20 cellular contexts compared by ENCODE assay signal in genomic region chr3:50169858-50170257, GRCh38. TPM values are rescaled to one million over a fixed set of nuclear protein-coding genes. Genes with fewer than 3 reads are reported as not detected.
DNase-seq lines count a peak whose midpoint lies in the region; ATAC-seq and TF ChIP-seq lines count a peak whose summit lies in the region.
"Had no signal": no experiment of that assay in that cellular context is flagged by ENCODE, and none has a peak within 500 bp of the region (broad histone marks: within the 10 kb centered on the region; RNA-seq: fewer than 3 reads in every experiment).

No MANE protein-coding gene starts in this region.

- peaks cover 80% of the 10 kb centered on the region for H3K4me1 ChIP-seq in Panc1 (ENCODE audit: control insufficient read depth, insufficient read depth, low read length)
- peaks cover 86 to 88% of the 10 kb centered on the region in 2 donors for H3K4me1 ChIP-seq in duodenal mucosa (ENCODE audit: control insufficient read depth in 1 of 2, insufficient read depth in 2 of 2, low read length in 2 of 2)
- peaks cover 23 to 26% of the 10 kb centered on the region in 2 donors for H3K4me1 ChIP-seq in muscle layer of duodenum (ENCODE audit: control insufficient read depth in 1 of 2, insufficient read depth in 2 of 2, low read length in 2 of 2)
- peaks cover 45 to 76% of the 10 kb centered on the region in 2 donors for H3K4me1 ChIP-seq in thyroid gland

- H3K4me1 Mint-ChIP-seq in endothelial cell (ENCODE audit: unreplicated experiment): peaks cover 39% of the 10 kb centered on the region

- peak overlapping the region; percentile 82 for H3K27ac ChIP-seq in Panc1 (ENCODE audit: low read length)
- H3K27ac ChIP-seq in duodenal mucosa (ENCODE audit: low read depth, low read length): peak overlapping the region; percentile 46
- peak overlapping the region; percentile 26 for H3K27ac ChIP-seq in muscle layer of duodenum (ENCODE audit: low read length)
- peak overlapping the region; percentile 67 to 93 (median 92) for H3K27ac ChIP-seq in thyroid gland
- H3K27ac ChIP-seq: colonic mucosa, HL-60 had no signal

- no peak for DNase-seq in Panc1 (ENCODE audit: low read depth, low spot score)
- DNase-seq in thyroid gland: no peak
- DNase-seq in activated CD4-positive, CD25-positive, alpha-beta regulatory T cell (lab: John Stamatoyannopoulos, UW): no peak
- no peak for DNase-seq in endothelial cell (ENCODE audit: low spot score)
- no peak for DNase-seq in GM19240 (ENCODE audit: insufficient read length, low spot score)
- DNase-seq in NCI-H345 treated with DMSO at 0.1 percent for 48 hours (lab: John Stamatoyannopoulos, UW; ENCODE audit: unreplicated experiment): no peak
- DNase-seq: activated CD4-positive, alpha-beta T cell treated with anti-CD3 and anti-CD28 coated beads, Interleukin-2, amount 10 ng/mL, durations not matched to agents 7 days and 5 days; activated CD8-positive, alpha-beta memory T cell treated with anti-CD3 and anti-CD28 coated beads, Interleukin-2, amount 50 U/mL, for 48 hours; activated naive CD4-positive, alpha-beta T cell treated with Interleukin-2 at 50 U/mL for 16 hours; colonic mucosa; glutamatergic neuron; NCI-H2029 treated with DMSO at 0.1 percent for 48 hours; NCI-H524; small intestine had no signal

- 67 to 86% methylated on average over 1 of the region's 1 CpG for WGBS in thyroid gland, 2 donors

- H3K27me3 Mint-ChIP-seq in endothelial cell (ENCODE audit: unreplicated experiment): peaks cover 8% of the 10 kb centered on the region
- H3K27me3 Mint-ChIP-seq: activated CD4-positive, alpha-beta T cell treated with anti-CD3 and anti-CD28 coated beads, Interleukin-2, amount 10 ng/mL, durations not matched to agents 7 days and 5 days had no signal

- H3K36me3 Mint-ChIP-seq in endothelial cell (ENCODE audit: low read depth, unreplicated experiment): peaks cover 3% of the 10 kb centered on the region

- POLR2A ChIA-PET in Panc1 (lab: Charles Lee): no interaction called here

- no peaks in the 10 kb centered on the region; the same call in 1 of the 2 replicates for H3K36me3 ChIP-seq in Panc1 (ENCODE audit: control insufficient read depth, insufficient read depth, low read length)
- H3K36me3 ChIP-seq in duodenal mucosa (ENCODE audit: control insufficient read depth in 1 of 2, insufficient read depth in 2 of 2, low read length in 2 of 2): peaks cover 0 to 8% of the 10 kb centered on the region in 2 donors
- no peaks in the 10 kb centered on the region for H3K36me3 ChIP-seq in muscle layer of duodenum (ENCODE audit: control insufficient read depth in 1 of 2, insufficient read depth in 2 of 2, low read length in 2 of 2)
- H3K36me3 ChIP-seq in thyroid gland: peaks cover 0 to 7% of the 10 kb centered on the region in 2 donors
- H3K36me3 ChIP-seq: colonic mucosa, thoracic aorta had no signal

- CTCF ChIA-PET in Panc1 (lab: Charles Lee): no interaction called here

- H3K9me3 Mint-ChIP-seq in endothelial cell (ENCODE audit: unreplicated experiment): no peaks in the 10 kb centered on the region
- H3K9me3 Mint-ChIP-seq: activated CD4-positive, alpha-beta T cell treated with anti-CD3 and anti-CD28 coated beads, Interleukin-2, amount 10 ng/mL, durations not matched to agents 7 days and 5 days had no signal

- in situ Hi-C loops in Panc1 (cut with HindIII; ENCODE audit: low pct_unique_long_range_greater_than_20kb, low sequenced_read_pairs): no loop called here

- no peak for TF ChIP-seq CTCF in Panc1 (IDR thresholded peaks at IDR 0.05)
- no peak for TF ChIP-seq CTCF in thyroid gland (IDR thresholded peaks at IDR 0.05)
- no peak for TF ChIP-seq CTCF in endothelial cell (IDR thresholded peaks at IDR 0.05; ENCODE audit: unreplicated experiment)

- H3K9ac ChIP-seq in duodenal mucosa (ENCODE audit: low read depth in 1 of 2, low read length in 2 of 2): no peak overlapping the region

- no peak for TF ChIP-seq POLR2A in thyroid gland (IDR thresholded peaks at IDR 0.05)

- H3K4me3 ChIP-seq in Panc1 (ENCODE audit: low read depth in 2 of 2, low read length in 2 of 2): no peak overlapping the region
- no peak overlapping the region for H3K4me3 ChIP-seq in duodenal mucosa (ENCODE audit: low read depth in 1 of 2, low read length in 2 of 2)
- no peak overlapping the region for H3K4me3 ChIP-seq in muscle layer of duodenum (ENCODE audit: low read depth in 1 of 2, low read length in 2 of 2)
- no peak overlapping the region for H3K4me3 ChIP-seq in thyroid gland (replicated peaks in 1 of 3)
- H3K4me3 ChIP-seq: colonic mucosa, thoracic aorta had no signal

- ATAC-seq in Panc1: no peak

- no peaks in the 10 kb centered on the region for H3K9me3 ChIP-seq in Panc1 (ENCODE audit: control insufficient read depth, insufficient read depth, low read depth, low read length)
- H3K9me3 ChIP-seq in duodenal mucosa (ENCODE audit: control insufficient read depth in 1 of 2, low read length in 2 of 2): no peaks in the 10 kb centered on the region
- H3K9me3 ChIP-seq in muscle layer of duodenum (ENCODE audit: control insufficient read depth in 1 of 2, low read length in 2 of 2): no peaks in the 10 kb centered on the region
- H3K9me3 ChIP-seq in thyroid gland: no peaks in the 10 kb centered on the region
- H3K9me3 ChIP-seq: colonic mucosa, thoracic aorta had no signal

- intact Hi-C loops in Panc1 (cut with micrococcal nuclease; ENCODE audit: unreplicated experiment): no loop called here
- intact Hi-C loops in thyroid gland (cut with DNase I): no loop called here

- H3K27ac Mint-ChIP-seq in endothelial cell (ENCODE audit: unreplicated experiment): no peak overlapping the region
- H3K27ac Mint-ChIP-seq: activated CD4-positive, alpha-beta T cell treated with anti-CD3 and anti-CD28 coated beads, Interleukin-2, amount 10 ng/mL, durations not matched to agents 7 days and 5 days had no signal

- no peaks in the 10 kb centered on the region for H3K27me3 ChIP-seq in Panc1 (ENCODE audit: control insufficient read depth, insufficient read depth, low read length)
- H3K27me3 ChIP-seq in duodenal mucosa (ENCODE audit: control insufficient read depth in 1 of 2, insufficient read depth in 2 of 2, low read length in 2 of 2): no peaks in the 10 kb centered on the region
- H3K27me3 ChIP-seq in muscle layer of duodenum (ENCODE audit: low read depth, low read length): no peaks in the 10 kb centered on the region
- H3K27me3 ChIP-seq in thyroid gland: no peaks in the 10 kb centered on the region
- H3K27me3 ChIP-seq: colonic mucosa had no signal

- no TSS peak for BruUV-seq in Panc1 (replicated peaks; lab: Mats Ljungman, UMichigan)

- no peak overlapping the region for H3K4me3 Mint-ChIP-seq in endothelial cell (ENCODE audit: unreplicated experiment)
- H3K4me3 Mint-ChIP-seq: activated CD4-positive, alpha-beta T cell treated with anti-CD3 and anti-CD28 coated beads, Interleukin-2, amount 10 ng/mL, durations not matched to agents 7 days and 5 days had no signal

RNA-seq across cellular contexts. Expression of gene SEMA3F, which starts 14.7 kb away (rescaled TPM):
- 69.6 TPM for total RNA-seq in Panc1 (2021; ENCODE audit: unreplicated experiment)
- polyA plus RNA-seq in Panc1 (2012; ENCODE audit: insufficient read length): 104 TPM
- total RNA-seq in thyroid gland: 10 to 100 TPM; 13.2 to 44.2 (median 38.2) TPM
- total RNA-seq in endothelial cell (ENCODE audit: unreplicated experiment): 21.3 TPM
- total RNA-seq: activated CD4-positive, alpha-beta T cell treated with anti-CD3 and anti-CD28 coated beads, Interleukin-2, amount 10 ng/mL, durations not matched to agents 7 days and 5 days had no signal

RNA-seq across cellular contexts. Expression of gene GNAT1, which starts 21.6 kb away (rescaled TPM):
- not detected for total RNA-seq in Panc1 (2021; ENCODE audit: unreplicated experiment)
- polyA plus RNA-seq in Panc1 (2012; ENCODE audit: insufficient read length): not detected
- not detected for total RNA-seq in thyroid gland
- total RNA-seq in endothelial cell (ENCODE audit: unreplicated experiment): 0.59 TPM
- total RNA-seq: activated CD4-positive, alpha-beta T cell treated with anti-CD3 and anti-CD28 coated beads, Interleukin-2, amount 10 ng/mL, durations not matched to agents 7 days and 5 days; astrocyte; colonic mucosa; epithelial cell of proximal tubule had no signal
- polyA plus RNA-seq: small intestine had no signal

RNA-seq across cellular contexts. Expression of gene SLC38A3, which starts 35.2 kb away (rescaled TPM):
- total RNA-seq in Panc1 (2021; ENCODE audit: unreplicated experiment) (6.0 TPM), thyroid gland (1 to 10 TPM; 1.1 to 5.0 (median 3.6) TPM), endothelial cell (ENCODE audit: unreplicated experiment) (0.56 TPM)
- polyA plus RNA-seq in Panc1 (2012; ENCODE audit: insufficient read length): 10.6 TPM
- total RNA-seq: activated CD4-positive, alpha-beta T cell treated with anti-CD3 and anti-CD28 coated beads, Interleukin-2, amount 10 ng/mL, durations not matched to agents 7 days and 5 days; epithelial cell of proximal tubule had no signal

Comparison
In these comparisons a context has a peak if more than half of its experiments do, and no peak if none do; other contexts are left out.
1. H3K27ac ChIP-seq: peak in every context shown above with its lines; median percentile 92 in thyroid gland; 82 in Panc1; 46 in duodenal mucosa; 26 in muscle layer of duodenum.